ENCODE assay signal across 14 cellular contexts in the genomic region with DNA sequence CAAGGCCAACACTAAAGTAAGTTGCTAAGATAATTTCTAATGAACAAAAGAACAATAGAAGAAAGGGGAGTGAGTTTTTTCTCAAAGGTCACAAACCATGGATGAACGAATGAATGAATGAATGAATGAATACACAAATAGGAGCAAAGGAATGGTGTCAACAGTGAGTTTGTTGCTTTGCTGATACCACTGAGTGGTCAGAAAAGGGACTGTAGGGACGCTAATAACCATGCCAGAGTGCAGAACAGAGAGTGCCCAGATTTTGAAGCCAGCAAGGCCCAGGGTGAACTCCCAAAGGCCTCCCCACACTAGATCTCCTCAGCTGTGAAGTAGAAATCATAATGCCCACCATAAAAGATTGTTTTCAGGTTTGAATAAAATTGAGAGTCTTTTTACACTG. TPM values are rescaled to one million over a fixed set of nuclear protein-coding genes. Genes with fewer than 3 reads are reported as not detected.
A peak's percentile ranks its signal among the peaks of the same experiment; 100 is the strongest.
DNase-seq lines count a peak whose midpoint lies in the region; ATAC-seq, FAIRE-seq and TF ChIP-seq lines count a peak whose summit lies in the region.
"Had no signal": no experiment of that assay in that cellular context is flagged by ENCODE, and none has a peak within 500 bp of the region (broad histone marks: within the 10 kb centered on the region; RNA-seq: fewer than 3 reads in every experiment).

No MANE protein-coding gene starts in this region.

- TF ChIP-seq RAD21 in GM12878 (IDR thresholded peaks at IDR 0.05; ENCODE audit: insufficient read depth, low read depth, low read length), result no peak

- TF ChIP-seq POLR2A in GM12892 (IDR thresholded peaks at IDR 0.05; ENCODE audit: low read depth, low read length) (no peak), GM12878 (IDR thresholded peaks at IDR 0.05; ENCODE audit: low read depth, low read length) (no peak)

- no TSS peak for BruUV-seq in GM12878 (replicated peaks; lab: Mats Ljungman, UMichigan)

- H4K20me1 ChIP-seq in GM12878 (ENCODE audit: control insufficient read depth, insufficient read depth), result no peaks in the 10 kb centered on the region

- ATAC-seq in GM12878, result no peak
- ATAC-seq in natural killer cell treated with Interleukin-12 subunit alpha and Interleukin-12 subunit beta and Interleukin-15 and Interleukin-18, amount 100 ng/mL, for 72 hours, result no peak
- ATAC-seq in left lung, result no peak

- H3K4me1 ChIP-seq in GM12878 (ENCODE audit: control insufficient read depth, insufficient read depth, low read length) (peaks cover 77% of the 10 kb centered on the region), left lung (peaks cover 6 to 73% of the 10 kb centered on the region in 2 donors)

- H3K27me3 ChIP-seq in GM12878 (replicated peaks in 1 of 2; ENCODE audit: control insufficient read depth in 2 of 2, insufficient read depth in 2 of 2, low read length in 1 of 2), result no peaks in the 10 kb centered on the region
- no peaks in the 10 kb centered on the region for H3K27me3 ChIP-seq in left lung
- H3K27me3 ChIP-seq: tibial nerve had no signal

- H2AFZ ChIP-seq in GM12878 (ENCODE audit: control insufficient read depth, low read depth, low read length), result no peak overlapping the region

- RAD21 ChIA-PET in GM12878 (lab: Charles Lee; ENCODE audit: unreplicated experiment), result no interaction called here

- intact Hi-C loops in GM12878 (cut with micrococcal nuclease; ENCODE audit: unreplicated experiment), result loop anchor here (5.0 kb wide), 2 partner anchors 272 to 507 kb away; a partner anchor contains a TSS
- intact Hi-C loops in left lung (cut with DNase I), result no loop called here

- H3K9ac ChIP-seq in GM12878 (ENCODE audit: control insufficient read depth, insufficient read depth, low read length), result peak overlapping the region; percentile 55

- FAIRE-seq in GM12892 (lab: Jason Lieb, UNC) (peak; percentile 72), GM12878 (lab: Jason Lieb, UNC) (no peak)

- H3K4me1 Mint-ChIP-seq in activated T-cell treated with anti-CD3 and anti-CD28 coated beads, Interleukin-2, amount 50 U/mL, for 24 hours (ENCODE audit: low read depth), result peaks cover 80% of the 10 kb centered on the region
- H3K4me1 Mint-ChIP-seq in natural killer cell treated with Interleukin-12 subunit alpha and Interleukin-12 subunit beta and Interleukin-15 and Interleukin-18, amount 100 ng/mL, for 72 hours (ENCODE audit: low read depth in 2 of 2), result peaks cover 67 to 84% of the 10 kb centered on the region in 2 donors

- no peaks in the 10 kb centered on the region for H3K9me3 Mint-ChIP-seq in activated T-cell treated with anti-CD3 and anti-CD28 coated beads, Interleukin-2, amount 50 U/mL, for 24 hours
- no peaks in the 10 kb centered on the region for H3K9me3 Mint-ChIP-seq in natural killer cell treated with Interleukin-12 subunit alpha and Interleukin-12 subunit beta and Interleukin-15 and Interleukin-18, amount 100 ng/mL, for 72 hours

- H3K36me3 ChIP-seq in GM12878 (ENCODE audit: control insufficient read depth in 2 of 2, insufficient read depth in 2 of 2, low read length in 1 of 2), result peaks cover 0 to 6% of the 10 kb centered on the region in 2 experiments; a peak in 1 of 4 replicates
- H3K36me3 ChIP-seq in left lung, result no peaks in the 10 kb centered on the region
- H3K36me3 ChIP-seq: tibial nerve, WERI-Rb-1 had no signal

- H3K27ac ChIP-seq in GM12878 (ENCODE audit: control insufficient read depth, insufficient read depth), result peak overlapping the region; percentile 100
- no peak overlapping the region for H3K27ac ChIP-seq in left lung
- no peak overlapping the region for H3K27ac ChIP-seq in caudate nucleus (ENCODE audit: low read depth, low read length)
- H3K27ac ChIP-seq: tibial nerve, WERI-Rb-1 had no signal

- CTCF ChIA-PET in GM12878 (lab: Yijun Ruan, JAX), result no interaction called here

- in situ Hi-C loops in GM12878 (cut with MboI), result loop anchor here (25.0 kb wide), 1 partner anchor 1107 kb away; no protein-coding TSS in a partner anchor

- no peak for TF ChIP-seq EP300 in GM12878 (IDR thresholded peaks at IDR 0.05; ENCODE audit: borderline replicate concordance in 1 of 2, control insufficient read depth in 1 of 2, low read depth in 2 of 2, low read length in 2 of 2)

- H3K4me2 ChIP-seq in GM12878 (ENCODE audit: control insufficient read depth, insufficient read depth), result peak overlapping the region; percentile 84

- TF ChIP-seq CTCF in GM12878 (IDR thresholded peaks at IDR 0.05 in 2 of 3, conservative IDR thresholded peaks at IDR 0.05 in 1 of 3; ENCODE audit: control insufficient read depth in 2 of 3, extremely low read depth in 1 of 3, insufficient read depth in 1 of 3, low read depth in 3 of 3, low read length in 3 of 3), result no peak
- no peak for TF ChIP-seq CTCF in left lung (IDR thresholded peaks at IDR 0.05)

- no peaks in the 10 kb centered on the region for H3K27me3 Mint-ChIP-seq in activated T-cell treated with anti-CD3 and anti-CD28 coated beads, Interleukin-2, amount 50 U/mL, for 24 hours
- H3K27me3 Mint-ChIP-seq in natural killer cell treated with Interleukin-12 subunit alpha and Interleukin-12 subunit beta and Interleukin-15 and Interleukin-18, amount 100 ng/mL, for 72 hours, result no peaks in the 10 kb centered on the region

- SMC1A ChIA-PET in GM12878 (lab: Charles Lee; ENCODE audit: uncharacterized antibody, unreplicated experiment), result interaction anchor here (7.7 kb wide), 1 partner anchor 13 kb away, joined by 128 read pairs; no protein-coding TSS in a partner anchor

- H3K79me2 ChIP-seq in GM12878 (ENCODE audit: control insufficient read depth, insufficient read depth, low read length), result peaks cover 98% of the 10 kb centered on the region

- H3K4me3 Mint-ChIP-seq in activated T-cell treated with anti-CD3 and anti-CD28 coated beads, Interleukin-2, amount 50 U/mL, for 24 hours, result no peak overlapping the region
- peak overlapping the region; percentile 58 for H3K4me3 Mint-ChIP-seq in natural killer cell treated with Interleukin-12 subunit alpha and Interleukin-12 subunit beta and Interleukin-15 and Interleukin-18, amount 100 ng/mL, for 72 hours

- H3K9me3 ChIP-seq in GM12878 (replicated peaks; ENCODE audit: control insufficient read depth, insufficient read depth, low read length) (no peaks in the 10 kb centered on the region), left lung (no peaks in the 10 kb centered on the region)
- H3K9me3 ChIP-seq: tibial nerve had no signal

- H3K36me3 Mint-ChIP-seq in activated T-cell treated with anti-CD3 and anti-CD28 coated beads, Interleukin-2, amount 50 U/mL, for 24 hours (ENCODE audit: low read depth), result peaks cover 43% of the 10 kb centered on the region
- H3K36me3 Mint-ChIP-seq in natural killer cell treated with Interleukin-12 subunit alpha and Interleukin-12 subunit beta and Interleukin-15 and Interleukin-18, amount 100 ng/mL, for 72 hours, result peaks cover 13% of the 10 kb centered on the region

- H3K4me3 ChIP-seq in GM12878, result peak overlapping the region; percentile 16; the same call in 1 of the 2 replicates
- H3K4me3 ChIP-seq in left lung, result no peak overlapping the region
- H3K4me3 ChIP-seq: tibial nerve had no signal

- H3K27ac Mint-ChIP-seq in activated T-cell treated with anti-CD3 and anti-CD28 coated beads, Interleukin-2, amount 50 U/mL, for 24 hours, result peak overlapping the region; percentile 48
- peak overlapping the region; percentile 49 to 75 for H3K27ac Mint-ChIP-seq in natural killer cell treated with Interleukin-12 subunit alpha and Interleukin-12 subunit beta and Interleukin-15 and Interleukin-18, amount 100 ng/mL, for 72 hours

- 30% methylated on average over 2 of the region's 2 CpGs for WGBS in GM12878 (ENCODE audit: insufficient coverage, insufficient replicate concordance, low lambda C conversion rate, missing lambda C conversion rate)

- POLR2A ChIA-PET in GM12878 (lab: Charles Lee), result no interaction called here

- DNase-seq in activated T-cell treated with anti-CD3 and anti-CD28 coated beads, Interleukin-2, amount 50 U/mL, for 24 hours, result no peak
- no peak for DNase-seq in activated T-cell treated with anti-CD3 and anti-CD28 coated beads, Interleukin-2, amount 50 U/mL, for 48 hours
- DNase-seq in GM12892 (ENCODE audit: insufficient read length) (no peak), GM12878 (ENCODE audit: low read depth, low spot score) (no peak), left lung (no peak), foreskin melanocyte (no peak), caudate nucleus (lab: John Stamatoyannopoulos, UW) (no peak)
- no peak for DNase-seq in natural killer cell treated with Interleukin-12 subunit alpha and Interleukin-12 subunit beta and Interleukin-15 and Interleukin-18, amount 100 ng/mL, for 72 hours (ENCODE audit: low spot score)
- DNase-seq: ACHN, anterior cingulate cortex, HCEC 1CT, NCI-H1930, WERI-Rb-1 had no signal

TF ChIP-seq in GM12878, 131 proteins besides CTCF, POLR2A, EP300 and RAD21 (continues in another document):
- TF ChIP-seq DPF2 (IDR thresholded peaks at IDR 0.05), result no peak
- TF ChIP-seq, protein P1, sequence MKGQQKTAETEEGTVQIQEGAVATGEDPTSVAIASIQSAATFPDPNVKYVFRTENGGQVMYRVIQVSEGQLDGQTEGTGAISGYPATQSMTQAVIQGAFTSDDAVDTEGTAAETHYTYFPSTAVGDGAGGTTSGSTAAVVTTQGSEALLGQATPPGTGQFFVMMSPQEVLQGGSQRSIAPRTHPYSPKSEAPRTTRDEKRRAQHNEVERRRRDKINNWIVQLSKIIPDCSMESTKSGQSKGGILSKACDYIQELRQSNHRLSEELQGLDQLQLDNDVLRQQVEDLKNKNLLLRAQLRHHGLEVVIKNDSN (IDR thresholded peaks at IDR 0.05; ENCODE audit: borderline replicate concordance, extremely low read length, insufficient read depth, low read depth, low read length), result no peak
- TF ChIP-seq IRF4 (IDR thresholded peaks at IDR 0.05; ENCODE audit: low read depth, low read length), result no peak

RNA-seq across cellular contexts. Expression of a gene that starts 15.9 kb away (rescaled TPM):
- polyA plus RNA-seq in GM12892 (2012; ENCODE audit: missing spikeins), result 172 TPM
- total RNA-seq in GM12878 (2013; cell fraction: nucleolus; rRNA removed), result 332 and 350 TPM in 2 replicates
- 105 and 127 TPM in 2 replicates for total RNA-seq in GM12878 (2014; rRNA removed)
- total RNA-seq in GM12878 (2014; rRNA removed; fragmentation: Illumina TruSeq; extraction: Trizol), result 130 and 131 TPM in 2 replicates
- 67.7 and 70.4 TPM in 2 replicates for total RNA-seq in GM12878 (2021)
- polyA plus RNA-seq in GM12878 (2011; ENCODE audit: low read depth), result 53.2 TPM
- 172 and 229 TPM in 2 replicates for polyA plus RNA-seq in GM12878 (2011; rRNA removed)
- polyA plus RNA-seq in GM12878 (2011; cell fraction: cytosol; rRNA removed), result 60.9 and 69.0 TPM in 2 replicates
- polyA plus RNA-seq in GM12878 (2011; cell fraction: nucleus; rRNA removed), result 101 and 112 TPM in 2 replicates
- 83.8 and 106 TPM in 2 replicates for polyA plus RNA-seq in GM12878 (2012)
- 164 and 219 TPM in 2 replicates for polyA plus RNA-seq in GM12878 (2014; fragmentation: Illumina TruSeq; extraction: Trizol)
- polyA plus RNA-seq in GM12878 (2014; fragmentation: Nextera tagmentation; extraction: Ambion mirVana), result 100 to 1,000 TPM; 110 to 125 TPM
- 95.3 and 128 TPM in 2 replicates for polyA plus RNA-seq in GM12878 (2014; rRNA removed)
- polyA plus RNA-seq in GM12878 (2016; fragmentation: Nextera tagmentation; extraction: Ambion mirVana), result 100 to 1,000 TPM; 241 to 252 TPM
- 56.7 and 124 TPM in 2 replicates for polyA minus RNA-seq in GM12878 (2011; rRNA and poly(A)+ RNA removed)
- 24.1 and 29.8 TPM in 2 replicates for polyA minus RNA-seq in GM12878 (2011; cell fraction: cytosol; rRNA and poly(A)+ RNA removed)
- polyA minus RNA-seq in GM12878 (2011; cell fraction: nucleus; rRNA and poly(A)+ RNA removed), result 84.6 and 101 TPM in 2 replicates
- total RNA-seq in natural killer cell treated with Interleukin-12 subunit alpha and Interleukin-12 subunit beta and Interleukin-15 and Interleukin-18, amount 100 ng/mL, for 72 hours, result 10 to 100 TPM; 40.1 to 52.7 TPM
- 10 to 100 TPM; 19.5 to 39.5 TPM for total RNA-seq in left lung
